7 cellular contexts compared by ENCODE assay signal in genomic region chr13:22927008-22927393, GRCh38.
A peak's percentile ranks its signal among the peaks of the same experiment; 100 is the strongest.
DNase-seq lines count a peak whose midpoint lies in the region; ATAC-seq and TF ChIP-seq lines count a peak whose summit lies in the region.

No MANE protein-coding gene starts in this region.

- in situ Hi-C loops in mammary epithelial cell (cut with MboI; ENCODE audit: low sequenced_read_pairs in 2 of 2), result no loop called here

- H3K9ac ChIP-seq in mammary epithelial cell (ENCODE audit: insufficient read depth, low read length), result no peak overlapping the region

- H3K4me3 ChIP-seq in epithelial cell of esophagus (ENCODE audit: low read length) (peak overlapping the region; percentile 27), muscle layer of duodenum (ENCODE audit: low read depth in 1 of 2, low read length in 2 of 2) (peak overlapping the region; percentile 11 to 64), upper lobe of left lung (peak overlapping the region in 3 of 4 donors; percentile 39 to 61 (median 55)), mammary epithelial cell (replicated peaks in 1 of 3; ENCODE audit: insufficient read depth in 1 of 3, low read depth in 2 of 3, low read length in 3 of 3) (no peak overlapping the region)

- H3K9me3 ChIP-seq in muscle layer of duodenum (ENCODE audit: control insufficient read depth in 1 of 2, low read length in 2 of 2) (no peaks in the 10 kb centered on the region), upper lobe of left lung (no peaks in the 10 kb centered on the region), mammary epithelial cell (replicated peaks; ENCODE audit: insufficient read depth, low read length) (peaks cover 24% of the 10 kb centered on the region)

- no TSS peak for BruUV-seq in mammary epithelial cell (replicated peaks; lab: Mats Ljungman, UMichigan)

- H3K36me3 ChIP-seq in muscle layer of duodenum (ENCODE audit: control insufficient read depth in 1 of 2, insufficient read depth in 2 of 2, low read length in 2 of 2) (no peaks in the 10 kb centered on the region), upper lobe of left lung (no peaks in the 10 kb centered on the region), mammary epithelial cell (ENCODE audit: insufficient read depth, low read length) (no peaks in the 10 kb centered on the region)

- 71 to 80% methylated on average over 4 to 8 of the region's 28 CpGs for WGBS in upper lobe of left lung, 2 donors
- WGBS in mammary epithelial cell (ENCODE audit: low coverage, missing lambda C conversion rate), result 78% methylated on average over 13 of the region's 28 CpGs

- H3K27ac ChIP-seq in muscle layer of duodenum (ENCODE audit: low read length) (no peak overlapping the region), upper lobe of left lung (peak overlapping the region; percentile 24 to 63 (median 53)), mammary epithelial cell (ENCODE audit: insufficient read depth, low read depth, low read length) (no peak overlapping the region)

- H3K4me1 ChIP-seq in muscle layer of duodenum (ENCODE audit: control insufficient read depth in 1 of 2, insufficient read depth in 2 of 2, low read length in 2 of 2) (no peaks in the 10 kb centered on the region), upper lobe of left lung (peaks cover 0 to 13% (median 5%) of the 10 kb centered on the region in 4 donors), mammary epithelial cell (ENCODE audit: insufficient read depth, low read length) (no peaks in the 10 kb centered on the region)

- dilution Hi-C loops in mammary epithelial cell (cut with HindIII; ENCODE audit: low sequenced_read_pairs), result no loop called here

- TF ChIP-seq POLR2A in upper lobe of left lung (IDR thresholded peaks at IDR 0.05), result no peak

- H4K20me1 ChIP-seq in mammary epithelial cell (ENCODE audit: insufficient read depth, low read length), result no peaks in the 10 kb centered on the region

- intact Hi-C loops in mammary epithelial cell (cut with micrococcal nuclease), result no loop called here

- CTCF ChIA-PET in mammary epithelial cell (lab: Charles Lee; ENCODE audit: low non-redundant PET), result no interaction called here

- H3K4me2 ChIP-seq in mammary epithelial cell (ENCODE audit: insufficient read depth, low read depth, low read length), result no peak overlapping the region

- H3K27me3 ChIP-seq in muscle layer of duodenum (ENCODE audit: low read depth, low read length), result no peaks in the 10 kb centered on the region
- H3K27me3 ChIP-seq in upper lobe of left lung, result no peaks in the 10 kb centered on the region
- no peaks in the 10 kb centered on the region for H3K27me3 ChIP-seq in mammary epithelial cell (ENCODE audit: insufficient read depth, low read length)

- H2AFZ ChIP-seq in mammary epithelial cell (ENCODE audit: low read depth, low read length), result no peak overlapping the region

- H3K79me2 ChIP-seq in mammary epithelial cell (ENCODE audit: insufficient read depth, low read length), result no peaks in the 10 kb centered on the region

- no peak for TF ChIP-seq CTCF in epithelial cell of esophagus (IDR thresholded peaks at IDR 0.05; ENCODE audit: insufficient read depth, low read depth, low read length, missing control alignments)
- no peak for TF ChIP-seq CTCF in upper lobe of left lung (IDR thresholded peaks at IDR 0.05)
- no peak for TF ChIP-seq CTCF in mammary epithelial cell (conservative IDR thresholded peaks at IDR 0.05 in 1 of 2, IDR thresholded peaks at IDR 0.05 in 1 of 2; ENCODE audit: extremely low read depth in 1 of 2, insufficient read depth in 1 of 2, low read depth in 1 of 2, low read length in 2 of 2)

- no peak for TF ChIP-seq EP300 in upper lobe of left lung (IDR thresholded peaks at IDR 0.05)

- peak; percentile 69 for ATAC-seq in HG02870 (IDR thresholded peaks at IDR 0.05; ENCODE audit: unreplicated experiment)
- ATAC-seq in upper lobe of left lung (ENCODE audit: low FRiP score in 2 of 2), result peak in 1 of 2 donors; percentile 31

- no peak for DNase-seq in epithelial cell of esophagus (ENCODE audit: low read depth)
- DNase-seq in upper lobe of left lung, result no peak
- DNase-seq in mammary epithelial cell, result no peak
- no peak for DNase-seq in A172 (ENCODE audit: low spot score)
- no peak for DNase-seq in RKO (ENCODE audit: low spot score)

Comparison
In these comparisons a context has a peak if more than half of its experiments do, and no peak if none do; other contexts are left out.
1. H3K4me3 ChIP-seq: peak in epithelial cell of esophagus (single experiment), muscle layer of duodenum (2 of 2) and upper lobe of left lung (3 of 4); none in mammary epithelial cell (0 of 3).
2. H3K27ac ChIP-seq: peak in upper lobe of left lung (4 of 4); none in muscle layer of duodenum (single experiment) and mammary epithelial cell (single experiment).